In the genomic region with DNA sequence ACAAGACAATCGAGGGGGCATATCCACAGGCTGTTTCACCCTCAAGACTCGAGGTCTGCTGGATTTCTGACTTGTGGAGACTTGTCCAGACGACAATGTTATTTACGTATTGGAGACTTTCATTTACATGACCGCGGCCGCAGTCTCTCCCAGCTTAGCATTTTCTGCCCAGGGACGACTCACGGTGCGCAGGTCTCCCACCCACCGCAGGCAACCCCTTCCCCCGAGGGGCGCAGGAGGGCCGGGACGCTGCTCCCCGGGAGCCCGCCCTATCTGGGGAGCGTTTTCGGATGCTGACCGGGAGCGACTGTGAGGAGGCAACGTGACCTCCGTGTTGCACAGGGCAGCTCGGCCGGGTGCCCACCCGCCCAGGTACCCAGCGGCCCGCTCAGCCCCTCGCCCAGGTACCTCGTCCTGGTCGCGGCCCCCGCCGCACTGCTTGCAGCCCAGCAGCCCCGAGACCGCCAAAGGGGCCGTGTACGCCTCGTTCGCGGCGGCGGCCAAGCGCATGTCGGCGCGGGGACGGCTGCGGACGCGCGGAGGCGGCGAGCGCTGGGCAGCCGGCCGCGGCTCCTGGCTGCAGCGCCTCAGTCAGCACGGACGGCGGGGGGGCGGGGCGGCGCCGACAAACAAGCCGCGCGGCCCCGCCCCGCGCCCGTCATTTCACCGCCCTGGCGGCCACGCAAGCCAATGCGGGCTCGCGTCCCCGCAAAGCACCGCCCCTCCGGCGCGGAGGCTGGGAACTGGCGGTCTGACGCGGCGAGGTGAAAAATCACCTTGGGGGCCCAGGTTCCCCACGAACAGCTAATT, we compare ENCODE assay signal across 8 cellular contexts.
A peak's percentile ranks its signal among the peaks of the same experiment; 100 is the strongest.
DNase-seq lines count a peak whose midpoint lies in the region; ATAC-seq, FAIRE-seq and TF ChIP-seq lines count a peak whose summit lies in the region.

No MANE protein-coding gene starts in this region.

- peak; percentile 82 for ATAC-seq in HG02884 (IDR thresholded peaks at IDR 0.05; ENCODE audit: unreplicated experiment)

- DNase-seq in GM12892 (ENCODE audit: insufficient read length) (peak; percentile 50), NCI-H187 (lab: John Stamatoyannopoulos, UW) (peak; percentile 83 to 90), T1000 (lab: John Stamatoyannopoulos, UW) (peak; percentile 68), astrocyte of the hippocampus (ENCODE audit: low read depth, low spot score) (peak; percentile 98), hippocampal formation (lab: John Stamatoyannopoulos, UW) (peak; percentile 88), retina (peak; percentile 95), OCI-M2 (lab: John Stamatoyannopoulos, UW; ENCODE audit: unreplicated experiment) (no peak)

- peak; percentile 97 for FAIRE-seq in GM12892 (lab: Jason Lieb, UNC)

- TF ChIP-seq POLR2A in GM12892 (IDR thresholded peaks at IDR 0.05; ENCODE audit: low read depth, low read length) = no peak
